Comparison of ENCODE assay signal across 22 cellular contexts in genomic region chr12:101455685-101456084, GRCh38. TPM values are rescaled to one million over a fixed set of nuclear protein-coding genes. Genes with fewer than 3 reads are reported as not detected.
DNase-seq lines count a peak whose midpoint lies in the region; ATAC-seq and TF ChIP-seq lines count a peak whose summit lies in the region.
"Had no signal": no experiment of that assay in that cellular context is flagged by ENCODE, and none has a peak within 500 bp of the region (broad histone marks: within the 10 kb centered on the region; RNA-seq: fewer than 3 reads in every experiment).

No MANE protein-coding gene starts in this region.

- peak overlapping the region in 2 of 4 donors; percentile 48 to 63 for H3K4me3 Mint-ChIP-seq in CD4-positive, CD25-positive, alpha-beta regulatory T cell
- H3K4me3 Mint-ChIP-seq in activated CD8-positive, alpha-beta T cell treated with anti-CD3 and anti-CD28 coated beads, Interleukin-2, amount 10 ng/mL, durations not matched to agents 7 days and 5 days = no peak overlapping the region
- H3K4me3 Mint-ChIP-seq in endothelial cell (ENCODE audit: unreplicated experiment) = no peak overlapping the region

- POLR2A ChIA-PET in activated CD8-positive, alpha-beta T cell treated with anti-CD3 and anti-CD28 coated beads, Interleukin-2, amount 10 ng/mL, durations not matched to agents 7 days and 5 days (lab: Charles Lee) = no interaction called here

- H3K36me3 Mint-ChIP-seq in CD4-positive, CD25-positive, alpha-beta regulatory T cell = no peaks in the 10 kb centered on the region
- H3K36me3 Mint-ChIP-seq in activated CD8-positive, alpha-beta T cell treated with anti-CD3 and anti-CD28 coated beads, Interleukin-2, amount 10 ng/mL, durations not matched to agents 7 days and 5 days (ENCODE audit: low read depth) = peaks cover 6% of the 10 kb centered on the region
- no peaks in the 10 kb centered on the region for H3K36me3 Mint-ChIP-seq in endothelial cell (ENCODE audit: low read depth, unreplicated experiment)

- peak in 1 of 3 donors; percentile 70 for DNase-seq in CD4-positive, CD25-positive, alpha-beta regulatory T cell
- DNase-seq in GF-D8 (lab: John Stamatoyannopoulos, UW) (peak; percentile 34), amniotic stem cell (lab: John Stamatoyannopoulos, UW) (no peak), endothelial cell (ENCODE audit: low spot score) (no peak), foreskin fibroblast (no peak)
- peak; percentile 54 for DNase-seq in activated CD8-positive, alpha-beta T cell treated with anti-CD3 and anti-CD28 coated beads, Interleukin-2, amount 10 ng/mL, durations not matched to agents 7 days and 5 days
- DNase-seq: activated CD4-positive, CD25-positive, alpha-beta regulatory T cell; EL; mesendoderm; NCI-H1417 treated with DMSO at 0.1 percent for 48 hours; NCI-H510A; occipital lobe had no signal

- H3K4me1 ChIP-seq in CD4-positive, CD25-positive, alpha-beta regulatory T cell (ENCODE audit: control insufficient read depth, insufficient read depth, low read length, poor library complexity, severe bottlenecking) = no peaks in the 10 kb centered on the region
- peaks cover 3 to 10% of the 10 kb centered on the region in 2 experiments for H3K4me1 ChIP-seq in neutrophil (ENCODE audit: control insufficient read depth in 1 of 2, insufficient read depth in 1 of 2, low read depth in 1 of 2, low read length in 1 of 2)

- no peaks in the 10 kb centered on the region for H3K27me3 ChIP-seq in CD4-positive, CD25-positive, alpha-beta regulatory T cell (ENCODE audit: control insufficient read depth, insufficient read depth, low read length)
- H3K27me3 ChIP-seq in neutrophil = no peaks in the 10 kb centered on the region

- peaks cover 5% of the 10 kb centered on the region for H3K27me3 Mint-ChIP-seq in CD4-positive, CD25-positive, alpha-beta regulatory T cell
- peaks cover 3% of the 10 kb centered on the region for H3K27me3 Mint-ChIP-seq in activated CD8-positive, alpha-beta T cell treated with anti-CD3 and anti-CD28 coated beads, Interleukin-2, amount 10 ng/mL, durations not matched to agents 7 days and 5 days (ENCODE audit: low read depth)
- H3K27me3 Mint-ChIP-seq in endothelial cell (ENCODE audit: unreplicated experiment) = no peaks in the 10 kb centered on the region

- TF ChIP-seq CTCF in neutrophil (IDR thresholded peaks at IDR 0.05) = no peak
- no peak for TF ChIP-seq CTCF in endothelial cell (IDR thresholded peaks at IDR 0.05; ENCODE audit: unreplicated experiment)
- no peak for TF ChIP-seq CTCF in foreskin fibroblast (IDR thresholded peaks at IDR 0.05; ENCODE audit: low read depth, low read length)

- no peak overlapping the region for H3K27ac ChIP-seq in CD4-positive, CD25-positive, alpha-beta regulatory T cell (ENCODE audit: insufficient read depth, low read length, poor library complexity, severe bottlenecking)
- H3K27ac ChIP-seq in neutrophil = peak overlapping the region; percentile 12
- H3K27ac ChIP-seq: C4-2B, thoracic aorta had no signal

- peaks cover 0 to 6% (median 1%) of the 10 kb centered on the region in 7 donors for H3K9me3 Mint-ChIP-seq in CD4-positive, CD25-positive, alpha-beta regulatory T cell
- peaks cover 3% of the 10 kb centered on the region for H3K9me3 Mint-ChIP-seq in activated CD8-positive, alpha-beta T cell treated with anti-CD3 and anti-CD28 coated beads, Interleukin-2, amount 10 ng/mL, durations not matched to agents 7 days and 5 days (ENCODE audit: insufficient read depth)
- H3K9me3 Mint-ChIP-seq in endothelial cell (ENCODE audit: unreplicated experiment) = no peaks in the 10 kb centered on the region

- CTCF ChIA-PET in activated CD8-positive, alpha-beta T cell treated with anti-CD3 and anti-CD28 coated beads, Interleukin-2, amount 10 ng/mL, durations not matched to agents 7 days and 5 days (lab: Charles Lee) = no interaction called here

- peak overlapping the region; percentile 27 for H3K4me3 ChIP-seq in CD4-positive, CD25-positive, alpha-beta regulatory T cell (ENCODE audit: low read depth, low read length)
- no peak overlapping the region for H3K4me3 ChIP-seq in neutrophil (ENCODE audit: low read depth in 1 of 2, low read length in 1 of 2)
- no peak overlapping the region for H3K4me3 ChIP-seq in foreskin fibroblast (ENCODE audit: low read depth in 1 of 2, low read length in 2 of 2)
- H3K4me3 ChIP-seq: thoracic aorta had no signal

- H3K27ac Mint-ChIP-seq in CD4-positive, CD25-positive, alpha-beta regulatory T cell = peak overlapping the region in 1 of 3 donors; percentile 60
- H3K27ac Mint-ChIP-seq in activated CD8-positive, alpha-beta T cell treated with anti-CD3 and anti-CD28 coated beads, Interleukin-2, amount 10 ng/mL, durations not matched to agents 7 days and 5 days = peak overlapping the region; percentile 66
- H3K27ac Mint-ChIP-seq in endothelial cell (ENCODE audit: unreplicated experiment) = no peak overlapping the region
- H3K27ac Mint-ChIP-seq: activated naive CD4-positive, alpha-beta T cell treated with anti-CD3 and anti-CD28 coated beads, Interleukin-2, amount 50 U/mL, for 72 hours; IgD-negative memory B cell had no signal

- no peaks in the 10 kb centered on the region for H3K9me3 ChIP-seq in CD4-positive, CD25-positive, alpha-beta regulatory T cell (ENCODE audit: control insufficient read depth in 2 of 2, low read length in 2 of 2)
- no peaks in the 10 kb centered on the region for H3K9me3 ChIP-seq in neutrophil
- H3K9me3 ChIP-seq: thoracic aorta had no signal

- no peaks in the 10 kb centered on the region for H3K36me3 ChIP-seq in CD4-positive, CD25-positive, alpha-beta regulatory T cell (ENCODE audit: control insufficient read depth, insufficient read depth, low read length)
- H3K36me3 ChIP-seq in neutrophil = no peaks in the 10 kb centered on the region
- H3K36me3 ChIP-seq: thoracic aorta had no signal

- ATAC-seq in CD4-positive, CD25-positive, alpha-beta regulatory T cell (ENCODE audit: low read depth in 2 of 2) = peak; percentile 45 to 68
- peak; percentile 60 for ATAC-seq in activated CD8-positive, alpha-beta T cell treated with anti-CD3 and anti-CD28 coated beads, Interleukin-2, amount 10 ng/mL, durations not matched to agents 7 days and 5 days
- ATAC-seq: Panc1 had no signal

- H3K4me1 Mint-ChIP-seq in CD4-positive, CD25-positive, alpha-beta regulatory T cell = peaks cover 0 to 11% (median 8%) of the 10 kb centered on the region in 4 donors
- peaks cover 13% of the 10 kb centered on the region for H3K4me1 Mint-ChIP-seq in activated CD8-positive, alpha-beta T cell treated with anti-CD3 and anti-CD28 coated beads, Interleukin-2, amount 10 ng/mL, durations not matched to agents 7 days and 5 days (ENCODE audit: low read depth)
- H3K4me1 Mint-ChIP-seq in endothelial cell (ENCODE audit: unreplicated experiment) = peaks cover 9% of the 10 kb centered on the region

RNA-seq across cellular contexts. Expression of gene SPIC, which starts 19.5 kb away (rescaled TPM):
- not detected for total RNA-seq in CD4-positive, CD25-positive, alpha-beta regulatory T cell
- polyA plus RNA-seq in CD4-positive, CD25-positive, alpha-beta regulatory T cell = not detected
- total RNA-seq in activated CD8-positive, alpha-beta T cell treated with anti-CD3 and anti-CD28 coated beads, Interleukin-2, amount 10 ng/mL, durations not matched to agents 7 days and 5 days = not detected
- total RNA-seq in endothelial cell (ENCODE audit: unreplicated experiment) = not detected
- total RNA-seq: activated naive CD4-positive, alpha-beta T cell treated with anti-CD3 and anti-CD28 coated beads, Interleukin-2, amount 50 U/mL, for 72 hours; chondrocyte; glomerular endothelial cell; H1; skeletal muscle tissue; thoracic aorta had no signal
- polyA plus RNA-seq: H1, IgD-negative memory B cell had no signal

RNA-seq across cellular contexts. Expression of gene ARL1, which starts 48.1 kb away (rescaled TPM):
- total RNA-seq in CD4-positive, CD25-positive, alpha-beta regulatory T cell = 28.7 TPM
- polyA plus RNA-seq in CD4-positive, CD25-positive, alpha-beta regulatory T cell = 10 to 100 TPM; 27.9 to 46.2 (median 30.9) TPM
- 10 to 100 TPM; 40.1 to 40.4 TPM for total RNA-seq in activated CD8-positive, alpha-beta T cell treated with anti-CD3 and anti-CD28 coated beads, Interleukin-2, amount 10 ng/mL, durations not matched to agents 7 days and 5 days
- total RNA-seq in endothelial cell (ENCODE audit: unreplicated experiment) = 59.2 TPM

Comparison
In these comparisons a context has a peak if more than half of its experiments do, and no peak if none do; other contexts are left out.
1. DNase-seq: peak in GF-D8 (single experiment) and activated CD8-positive, alpha-beta T cell treated with anti-CD3 and anti-CD28 coated beads, Interleukin-2, amount 10 ng/mL, durations not matched to agents 7 days and 5 days (single experiment); none in amniotic stem cell (single experiment), endothelial cell (single experiment) and foreskin fibroblast (0 of 2).